8 cellular contexts compared by ENCODE assay signal in the genomic region with DNA sequence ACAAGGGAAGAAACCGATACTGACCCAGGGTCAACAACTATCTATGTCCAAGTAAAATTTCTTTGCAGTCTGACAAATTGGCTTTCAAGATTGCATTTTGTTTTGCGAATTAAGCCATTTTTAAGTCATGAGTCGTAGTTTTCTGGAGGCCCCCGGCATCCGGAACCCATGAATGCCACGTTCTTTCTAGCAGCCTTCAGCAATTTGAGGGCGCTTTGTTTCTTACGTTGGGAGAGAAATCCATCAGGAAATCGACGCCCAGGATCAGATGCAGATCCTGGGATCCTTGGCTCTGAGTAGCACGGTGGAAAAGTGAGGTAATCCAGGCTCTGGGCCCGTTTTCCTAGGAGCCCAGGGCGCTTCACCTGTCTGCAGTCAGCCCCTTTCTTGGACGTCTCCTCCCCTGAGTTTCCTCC. TPM values are rescaled to one million over a fixed set of nuclear protein-coding genes. Genes with fewer than 3 reads are reported as not detected.
DNase-seq lines count a peak whose midpoint lies in the region; ATAC-seq and TF ChIP-seq lines count a peak whose summit lies in the region.

No MANE protein-coding gene starts in this region.

- H3K4me3 Mint-ChIP-seq in CD4-positive, alpha-beta memory T cell: peak overlapping the region in 5 of 8 donors; percentile 93 to 98 (median 95)
- peak overlapping the region in 4 of 8 donors; percentile 93 to 98 (median 96) for H3K4me3 Mint-ChIP-seq in naive B cell

- peaks cover 46% of the 10 kb centered on the region for H3K4me1 ChIP-seq in CD4-positive, alpha-beta memory T cell (ENCODE audit: insufficient read depth, low read length)

- no peaks in the 10 kb centered on the region for H3K27me3 ChIP-seq in CD4-positive, alpha-beta memory T cell (ENCODE audit: insufficient read depth, low read length)

- no peaks in the 10 kb centered on the region for H3K9me3 Mint-ChIP-seq in CD4-positive, alpha-beta memory T cell
- no peaks in the 10 kb centered on the region for H3K9me3 Mint-ChIP-seq in naive B cell

- POLR2A ChIA-PET in CD4-positive, alpha-beta memory T cell (lab: Charles Lee; ENCODE audit: partially characterized antibody): interaction anchor here (1.2 to 6.2 kb wide), 9 partner anchors 39 to 346 kb away, joined by 4 to 62 read pairs (median 23); a partner anchor contains a TSS

- peaks cover 3 to 10% of the 10 kb centered on the region in 2 donors for H3K36me3 Mint-ChIP-seq in CD4-positive, alpha-beta memory T cell
- H3K36me3 Mint-ChIP-seq in naive B cell: no peaks in the 10 kb centered on the region

- H3K27me3 Mint-ChIP-seq in CD4-positive, alpha-beta memory T cell: no peaks in the 10 kb centered on the region
- no peaks in the 10 kb centered on the region for H3K27me3 Mint-ChIP-seq in naive B cell

- H3K4me1 Mint-ChIP-seq in CD4-positive, alpha-beta memory T cell: peaks cover 17 to 27% (median 22%) of the 10 kb centered on the region in 4 donors
- peaks cover 17 to 25% (median 17%) of the 10 kb centered on the region in 3 donors for H3K4me1 Mint-ChIP-seq in naive B cell

- peak overlapping the region; percentile 59 to 97 for H3K4me3 ChIP-seq in CD4-positive, alpha-beta memory T cell (ENCODE audit: low read length in 2 of 2)
- H3K4me3 ChIP-seq in LNCaP clone FGC (ENCODE audit: low read depth, low read length) (peak overlapping the region; percentile 70), coronary artery (peak overlapping the region; percentile 96)

- no peak for DNase-seq in CD4-positive, alpha-beta memory T cell
- DNase-seq in LNCaP clone FGC (ENCODE audit: low read depth): no peak
- DNase-seq in coronary artery (ENCODE audit: low spot score): no peak
- DNase-seq in naive B cell: no peak
- no peak for DNase-seq in NCI-H1694 (lab: John Stamatoyannopoulos, UW)
- DNase-seq in medulla oblongata (ENCODE audit: extremely low spot score): no peak

- H3K27ac ChIP-seq in CD4-positive, alpha-beta memory T cell (ENCODE audit: low read depth, low read length): peak overlapping the region; percentile 88
- H3K27ac ChIP-seq in coronary artery: peak overlapping the region; percentile 61 to 86

- no peak for TF ChIP-seq CTCF in LNCaP clone FGC (IDR thresholded peaks at IDR 0.05; ENCODE audit: control insufficient read depth, extremely low read depth, insufficient read depth)
- no peak for TF ChIP-seq CTCF in coronary artery (IDR thresholded peaks at IDR 0.05)

- no peaks in the 10 kb centered on the region for H3K9me3 ChIP-seq in CD4-positive, alpha-beta memory T cell (ENCODE audit: control insufficient read depth in 1 of 2, low read length in 2 of 2)

- intact Hi-C loops in CD4-positive, alpha-beta memory T cell (cut with micrococcal nuclease): loop anchor here (1.0 to 5.0 kb wide), 4 partner anchors 40 to 436 kb away; a partner anchor contains a TSS

- H3K36me3 ChIP-seq in CD4-positive, alpha-beta memory T cell (ENCODE audit: insufficient read depth, low read length): no peaks in the 10 kb centered on the region

- ATAC-seq in GM19372 (IDR thresholded peaks at IDR 0.05; ENCODE audit: low read depth, unreplicated experiment) (peak; percentile 3), naive B cell (ENCODE audit: low read depth in 2 of 2) (no peak), HG03571 (IDR thresholded peaks at IDR 0.05; ENCODE audit: unreplicated experiment) (no peak)

- peak overlapping the region; percentile 88 to 98 (median 92) for H3K27ac Mint-ChIP-seq in CD4-positive, alpha-beta memory T cell
- H3K27ac Mint-ChIP-seq in naive B cell: peak overlapping the region in 5 of 6 donors; percentile 77 to 98 (median 93)

- CTCF ChIA-PET in CD4-positive, alpha-beta memory T cell (lab: Charles Lee; ENCODE audit: partially characterized antibody): interaction anchor here (2.0 kb wide), 1 partner anchor 39 kb away, joined by 4 read pairs; no protein-coding TSS in a partner anchor

RNA-seq across cellular contexts. Expression of a gene that starts 0.3 kb away (rescaled TPM):
- total RNA-seq in CD4-positive, alpha-beta memory T cell: 100 to 1,000 TPM; 103 to 112 TPM
- 100 to 1,000 TPM; 249 to 289 TPM for polyA plus RNA-seq in CD4-positive, alpha-beta memory T cell
- 10 to 100 TPM; 72.3 to 99.0 (median 87.8) TPM for polyA plus RNA-seq in naive B cell (ENCODE audit: low read depth in 6 of 6)

RNA-seq across cellular contexts. Expression of a gene that starts 40.2 kb away (rescaled TPM):
- 10 to 100 TPM; 61.7 to 69.3 TPM for total RNA-seq in CD4-positive, alpha-beta memory T cell
- polyA plus RNA-seq in CD4-positive, alpha-beta memory T cell: 10 to 100 TPM; 22.3 to 44.2 TPM
- 10 to 100 TPM; 17.5 to 28.4 (median 21.7) TPM for polyA plus RNA-seq in naive B cell (ENCODE audit: low read depth in 6 of 6)
